Comparison of ENCODE assay signal across 2 cellular contexts in genomic region chr4:926538-926937, GRCh38.
TF ChIP-seq lines count a peak whose summit lies in the region.

No MANE protein-coding gene starts in this region.

TF ChIP-seq in HepG2, 621 proteins besides CTCF, POLR2A, EP300 and RAD21:
- TF ChIP-seq NFYB (CRISPR knock-in tag; IDR thresholded peaks at IDR 0.05) (no peak), TBX2 (CRISPR knock-in tag; IDR thresholded peaks at IDR 0.05; ENCODE audit: borderline replicate concordance) (no peak), ELF3 (CRISPR knock-in tag; IDR thresholded peaks at IDR 0.05) (no peak), NCOR1 (IDR thresholded peaks at IDR 0.05; ENCODE audit: borderline replicate concordance, low read length) (no peak), ZFY (CRISPR knock-in tag; IDR thresholded peaks at IDR 0.05) (no peak), STAG1 (CRISPR knock-in tag; IDR thresholded peaks at IDR 0.05) (peak; percentile 33; the same call in 1 of the 2 replicates), ZFX (CRISPR knock-in tag; IDR thresholded peaks at IDR 0.05; ENCODE audit: low read depth) (0 out of 2 replicates have a peak, but pooled peaks have one; percentile 23), SMC3 (IDR thresholded peaks at IDR 0.05; ENCODE audit: low read length) (peak; percentile 58), ZNF430 (CRISPR knock-in tag; IDR thresholded peaks at IDR 0.05) (no peak)

TF ChIP-seq in WTC11, 78 proteins besides CTCF, POLR2A, EP300 and RAD21:
- no peak for TF ChIP-seq AR (CRISPR knock-in tag; IDR thresholded peaks at IDR 0.05)
TF ChIP-seq in WTC11: peak in this region for 0.
